Comparison of ENCODE assay signal across 9 cellular contexts in genomic region chr4:89158884-89159503, GRCh38. TPM values are rescaled to one million over a fixed set of nuclear protein-coding genes. Genes with fewer than 3 reads are reported as not detected.
DNase-seq lines count a peak whose midpoint lies in the region; ATAC-seq and TF ChIP-seq lines count a peak whose summit lies in the region.
"Had no signal": no experiment of that assay in that cellular context is flagged by ENCODE, and none has a peak within 500 bp of the region (broad histone marks: within the 10 kb centered on the region; RNA-seq: fewer than 3 reads in every experiment).

No MANE protein-coding gene starts in this region.

- TF ChIP-seq CTCF in HEK293 (tag by site-specific recombination; IDR thresholded peaks at IDR 0.05) (no peak), brain microvascular endothelial cell (IDR thresholded peaks at IDR 0.05; ENCODE audit: low read depth, low read length, missing control alignments) (peak; percentile 59), kidney epithelial cell (IDR thresholded peaks at IDR 0.05; ENCODE audit: insufficient read depth, low read length, poor library complexity, severe bottlenecking) (peak; percentile 58), tibial nerve (IDR thresholded peaks at IDR 0.05) (peak; percentile 60 to 74 (median 73))

- H3K36me3 ChIP-seq in HEK293 (ENCODE audit: control insufficient read depth in 2 of 2, insufficient read depth in 1 of 2, low read length in 2 of 2): no peaks in the 10 kb centered on the region
- no peaks in the 10 kb centered on the region for H3K36me3 ChIP-seq in brain microvascular endothelial cell (replicated peaks)
- H3K36me3 ChIP-seq in kidney epithelial cell (ENCODE audit: control insufficient read depth, insufficient read depth, low read length): no peaks in the 10 kb centered on the region
- no peaks in the 10 kb centered on the region for H3K36me3 ChIP-seq in tibial nerve
- H3K36me3 ChIP-seq: BLaER1 treated with 17β-estradiol and CSF1 and Interleukin-3, amounts not matched to agents 10 nM and 100 nM had no signal

- ATAC-seq in GM21447 (IDR thresholded peaks at IDR 0.05; ENCODE audit: unreplicated experiment): no peak

- DNase-seq in NCI-H1092 treated with DMSO at 0.1 percent for 48 hours (lab: John Stamatoyannopoulos, UW) (peak; percentile 69), NCI-H1092 (lab: John Stamatoyannopoulos, UW) (no peak), NCI-H2196 (lab: John Stamatoyannopoulos, UW; ENCODE audit: unreplicated experiment) (peak; percentile 17), brain microvascular endothelial cell (peak; percentile 39), kidney epithelial cell (ENCODE audit: low read depth) (no peak), tibial nerve (ENCODE audit: low spot score in 2 of 2) (peak in 1 of 2 donors; percentile 9)

- POLR2A ChIA-PET in HEK293 (lab: Yijun Ruan, JAX): no interaction called here

- H3K9me3 ChIP-seq in HEK293 (ENCODE audit: control insufficient read depth, insufficient read depth, low read depth, low read length) (no peaks in the 10 kb centered on the region), tibial nerve (no peaks in the 10 kb centered on the region)
- H3K9me3 ChIP-seq: BLaER1 treated with 17β-estradiol and CSF1 and Interleukin-3, amounts not matched to agents 10 nM and 100 nM had no signal

- H3K27me3 ChIP-seq in brain microvascular endothelial cell (replicated peaks) (no peaks in the 10 kb centered on the region), kidney epithelial cell (ENCODE audit: control insufficient read depth, insufficient read depth, low read length) (no peaks in the 10 kb centered on the region), tibial nerve (no peaks in the 10 kb centered on the region)
- H3K27me3 ChIP-seq: BLaER1 treated with 17β-estradiol and CSF1 and Interleukin-3, amounts not matched to agents 10 nM and 100 nM had no signal

- in situ Hi-C loops in brain microvascular endothelial cell (cut with HindIII; ENCODE audit: low pct_ligation_motif_present, low sequenced_read_pairs): no loop called here

- H3K4me1 ChIP-seq in HEK293 (ENCODE audit: control insufficient read depth, insufficient read depth, low read length) (no peaks in the 10 kb centered on the region), tibial nerve (no peaks in the 10 kb centered on the region)
- H3K4me1 ChIP-seq: BLaER1 treated with 17β-estradiol and CSF1 and Interleukin-3, amounts not matched to agents 10 nM and 100 nM had no signal

- 3% methylated on average over 2 of the region's 2 CpGs for whole genome bisulfite sequencing in tibial nerve, 2 donors

- H3K4me3 ChIP-seq in HEK293 (ENCODE audit: low read depth, low read length) (no peak overlapping the region), brain microvascular endothelial cell (ENCODE audit: low read depth, low read length) (no peak overlapping the region), kidney epithelial cell (ENCODE audit: low read depth, low read length) (no peak overlapping the region), tibial nerve (no peak overlapping the region)
- H3K4me3 ChIP-seq: BLaER1 treated with 17β-estradiol and CSF1 and Interleukin-3, amounts not matched to agents 10 nM and 100 nM had no signal

- TF ChIP-seq EP300 in tibial nerve (IDR thresholded peaks at IDR 0.05): no peak

- CTCF ChIA-PET in HEK293 (lab: Yijun Ruan, JAX): interaction anchor here (0.7 to 1.2 kb wide), 8 partner anchors 14 to 729 kb away, joined by 3 to 6 read pairs (median 4); no protein-coding TSS in a partner anchor

- TF ChIP-seq POLR2A in tibial nerve (IDR thresholded peaks at IDR 0.05): no peak

- H3K27ac ChIP-seq in HEK293 (ENCODE audit: extremely low read depth, low read depth, low read length) (no peak overlapping the region), brain microvascular endothelial cell (no peak overlapping the region), tibial nerve (no peak overlapping the region)
- H3K27ac ChIP-seq: BLaER1 treated with 17β-estradiol and CSF1 and Interleukin-3, amounts not matched to agents 10 nM and 100 nM had no signal

TF ChIP-seq in HEK293, 187 proteins besides CTCF, POLR2A, EP300 and RAD21:
- no peak for TF ChIP-seq ZNF585B (tag by site-specific recombination; IDR thresholded peaks at IDR 0.05)
- TF ChIP-seq ZNF248 (tag by site-specific recombination; IDR thresholded peaks at IDR 0.05): no peak
- TF ChIP-seq ZNF654 (tag by site-specific recombination; IDR thresholded peaks at IDR 0.05; ENCODE audit: low read depth): peak; percentile 71

RNA-seq across cellular contexts. Expression of gene TIGD2, which starts 47.7 kb away (rescaled TPM):
- total RNA-seq in kidney epithelial cell: 6.2 and 7.6 TPM in 2 replicates
- 1 to 10 TPM; 1.9 to 3.6 (median 2.0) TPM for total RNA-seq in tibial nerve

Comparison
In these comparisons a context has a peak if more than half of its experiments do, and no peak if none do; other contexts are left out.
1. DNase-seq: peak in NCI-H1092 treated with DMSO at 0.1 percent for 48 hours (single experiment), NCI-H2196 (single experiment) and brain microvascular endothelial cell (single experiment); none in NCI-H1092 (single experiment) and kidney epithelial cell (single experiment).